In genomic region chr5:150779397-150780179, GRCh38 we compare ENCODE assay signal across 8 cellular contexts. TPM values are rescaled to one million over a fixed set of nuclear protein-coding genes. Genes with fewer than 3 reads are reported as not detected.
DNase-seq lines count a peak whose midpoint lies in the region; ATAC-seq and TF ChIP-seq lines count a peak whose summit lies in the region.

No MANE protein-coding gene starts in this region.

- H3K4me2 ChIP-seq in Loucy (ENCODE audit: low read depth, low read length, poor library complexity, severe bottlenecking) (peak overlapping the region; percentile 95), neural cell (ENCODE audit: low read length) (no peak overlapping the region)

- TF ChIP-seq EP300 in neural cell (conservative IDR thresholded peaks at IDR 0.05; ENCODE audit: poor library complexity, severe bottlenecking): no peak

- H3K4me3 ChIP-seq in Loucy (ENCODE audit: low read length, poor library complexity, severe bottlenecking) (peak overlapping the region; percentile 94), coronary artery (peak overlapping the region; percentile 86), neural cell (ENCODE audit: low read length) (peak overlapping the region; percentile 70)

- peak; percentile 22; the same call in 1 of the 2 replicates for TF ChIP-seq CTCF in Loucy (conservative IDR thresholded peaks at IDR 0.05; ENCODE audit: low read length)
- TF ChIP-seq CTCF in coronary artery (IDR thresholded peaks at IDR 0.05): no peak
- no peak for TF ChIP-seq CTCF in neural cell (IDR thresholded peaks at IDR 0.05; ENCODE audit: poor library complexity, severe bottlenecking)

- H3K27ac ChIP-seq in coronary artery (peak overlapping the region; percentile 89 to 95), neural cell (ENCODE audit: low read length) (no peak overlapping the region)

- no peaks in the 10 kb centered on the region for H4K20me1 ChIP-seq in Loucy (ENCODE audit: insufficient read depth, low read length, poor library complexity, severe bottlenecking)
- H4K20me1 ChIP-seq in neural cell (ENCODE audit: insufficient read depth): no peaks in the 10 kb centered on the region

- TF ChIP-seq RAD21 in neural cell (conservative IDR thresholded peaks at IDR 0.05): no peak

- H3F3A ChIP-seq in Loucy (ENCODE audit: low read depth) (peaks cover 19% of the 10 kb centered on the region), neural cell (ENCODE audit: insufficient read depth, low read length, poor library complexity, severe bottlenecking) (no peaks in the 10 kb centered on the region)

- H2AFZ ChIP-seq in Loucy (ENCODE audit: low read length): no peak overlapping the region
- H2AFZ ChIP-seq in neural cell (ENCODE audit: low read depth, low read length): no peak overlapping the region

- DNase-seq in coronary artery (ENCODE audit: low spot score): no peak
- no peak for DNase-seq in D341Med (ENCODE audit: low spot score)
- DNase-seq in amniotic stem cell (lab: John Stamatoyannopoulos, UW): no peak
- no peak for DNase-seq in ecto neural progenitor cell (ENCODE audit: low spot score)
- DNase-seq in NCI-H1092 treated with DMSO at 0.1 percent for 48 hours (lab: John Stamatoyannopoulos, UW): no peak

- H3K79me2 ChIP-seq in Loucy (ENCODE audit: insufficient read depth, low read length) (peaks cover 90% of the 10 kb centered on the region), neural cell (replicated peaks; ENCODE audit: insufficient read depth, low read length) (no peaks in the 10 kb centered on the region)

- H3K36me3 ChIP-seq in Loucy (ENCODE audit: insufficient read depth, low read length): peaks cover 7% of the 10 kb centered on the region; the same call in 1 of the 2 replicates
- no peaks in the 10 kb centered on the region for H3K36me3 ChIP-seq in neural cell (ENCODE audit: insufficient read depth, low read length)

- H3K9ac ChIP-seq in Loucy (ENCODE audit: low read depth, low read length, poor library complexity, severe bottlenecking) (peak overlapping the region; percentile 97), neural cell (ENCODE audit: low read length) (peak overlapping the region; percentile 49)

- H3K4me1 ChIP-seq in Loucy (ENCODE audit: insufficient read depth, low read length, poor library complexity, severe bottlenecking): peaks cover 62% of the 10 kb centered on the region

- H3K9me2 ChIP-seq in Loucy (replicated peaks; ENCODE audit: low read depth, low read length) (no peaks in the 10 kb centered on the region), neural cell (ENCODE audit: insufficient read depth, low read length) (no peaks in the 10 kb centered on the region)

- H3K27me3 ChIP-seq in Loucy (ENCODE audit: insufficient read depth, low read length, poor library complexity, severe bottlenecking) (peaks cover 7% of the 10 kb centered on the region), neural cell (ENCODE audit: insufficient read depth, low read depth, low read length) (peaks cover 7% of the 10 kb centered on the region)

- H3K9me3 ChIP-seq in Loucy (ENCODE audit: insufficient read depth, low read depth, low read length) (no peaks in the 10 kb centered on the region), neural cell (ENCODE audit: low read length) (no peaks in the 10 kb centered on the region)

- peak; percentile 1 for ATAC-seq in GM18502 (IDR thresholded peaks at IDR 0.05; ENCODE audit: poor library complexity, unreplicated experiment)

TF ChIP-seq in neural cell, 6 proteins besides CTCF, POLR2A, EP300 and RAD21:
- no peak for TF ChIP-seq SMC3 (conservative IDR thresholded peaks at IDR 0.05; ENCODE audit: poor library complexity)

RNA-seq across cellular contexts. Expression of gene SMIM3, which starts 1.0 kb away (rescaled TPM):
- 3.7 and 5.2 TPM in 2 replicates for polyA plus RNA-seq in neural cell
- 2.1 and 3.4 TPM in 2 replicates for polyA minus RNA-seq in neural cell

RNA-seq across cellular contexts. Expression of gene DCTN4, which starts 20.8 kb away (rescaled TPM):
- polyA plus RNA-seq in neural cell: 117 and 135 TPM in 2 replicates
- 192 and 205 TPM in 2 replicates for polyA minus RNA-seq in neural cell
